ENCODE assay signal across 1 cellular context in the genomic region with DNA sequence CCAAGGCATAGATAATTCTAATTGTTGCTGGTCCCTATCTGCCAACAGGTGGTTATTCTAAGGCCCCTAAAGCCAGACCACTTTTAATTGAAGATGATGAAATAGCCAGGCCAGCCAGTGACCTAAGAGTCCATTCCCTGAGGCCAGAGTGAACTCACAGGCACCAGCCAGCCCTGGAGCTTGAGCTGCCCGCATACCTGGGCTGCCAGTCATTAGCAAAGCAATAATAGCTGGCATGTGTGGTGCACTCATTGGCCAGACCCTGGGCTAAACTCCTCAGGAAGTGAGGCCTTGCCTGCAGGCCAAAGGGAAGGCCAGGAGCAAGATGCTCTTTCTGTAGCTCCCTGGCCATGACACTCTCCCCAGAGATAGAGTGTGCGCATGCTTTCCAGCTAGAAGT.
TF ChIP-seq lines count a peak whose summit lies in the region.

No MANE protein-coding gene starts in this region.

TF ChIP-seq in SK-N-SH, 30 proteins besides CTCF, POLR2A, EP300 and RAD21 (continued from another document):
- TF ChIP-seq, protein P1, sequence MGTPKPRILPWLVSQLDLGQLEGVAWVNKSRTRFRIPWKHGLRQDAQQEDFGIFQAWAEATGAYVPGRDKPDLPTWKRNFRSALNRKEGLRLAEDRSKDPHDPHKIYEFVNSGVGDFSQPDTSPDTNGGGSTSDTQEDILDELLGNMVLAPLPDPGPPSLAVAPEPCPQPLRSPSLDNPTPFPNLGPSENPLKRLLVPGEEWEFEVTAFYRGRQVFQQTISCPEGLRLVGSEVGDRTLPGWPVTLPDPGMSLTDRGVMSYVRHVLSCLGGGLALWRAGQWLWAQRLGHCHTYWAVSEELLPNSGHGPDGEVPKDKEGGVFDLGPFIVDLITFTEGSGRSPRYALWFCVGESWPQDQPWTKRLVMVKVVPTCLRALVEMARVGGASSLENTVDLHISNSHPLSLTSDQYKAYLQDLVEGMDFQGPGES (IDR thresholded peaks at IDR 0.05; ENCODE audit: low read depth, low read length): no peak
- TF ChIP-seq EZH2phosphoT487 (IDR thresholded peaks at IDR 0.05; ENCODE audit: borderline replicate concordance, low read depth): no peak
- TF ChIP-seq SMC3 (IDR thresholded peaks at IDR 0.05; ENCODE audit: low read depth, low read length): no peak
- no peak for TF ChIP-seq FOXM1 (IDR thresholded peaks at IDR 0.05; ENCODE audit: low read depth)
- no peak for TF ChIP-seq RXRA (IDR thresholded peaks at IDR 0.05; ENCODE audit: borderline replicate concordance, low read depth)
- no peak for TF ChIP-seq FOXJ3 (CRISPR knock-in tag; IDR thresholded peaks at IDR 0.05)
- TF ChIP-seq TAF1 (IDR thresholded peaks at IDR 0.05; ENCODE audit: borderline replicate concordance, low read depth, low read length): no peak
- TF ChIP-seq ELF1 (IDR thresholded peaks at IDR 0.05): no peak
- TF ChIP-seq MEF2A (IDR thresholded peaks at IDR 0.05; ENCODE audit: borderline replicate concordance, low read depth): no peak
- no peak for TF ChIP-seq GATA2 (CRISPR knock-in tag; IDR thresholded peaks at IDR 0.05)
- no peak for TF ChIP-seq TEAD4 (IDR thresholded peaks at IDR 0.05; ENCODE audit: borderline replicate concordance, insufficient read depth)
- no peak for TF ChIP-seq YY1 (IDR thresholded peaks at IDR 0.05; ENCODE audit: low read depth)
- TF ChIP-seq, protein P2, sequence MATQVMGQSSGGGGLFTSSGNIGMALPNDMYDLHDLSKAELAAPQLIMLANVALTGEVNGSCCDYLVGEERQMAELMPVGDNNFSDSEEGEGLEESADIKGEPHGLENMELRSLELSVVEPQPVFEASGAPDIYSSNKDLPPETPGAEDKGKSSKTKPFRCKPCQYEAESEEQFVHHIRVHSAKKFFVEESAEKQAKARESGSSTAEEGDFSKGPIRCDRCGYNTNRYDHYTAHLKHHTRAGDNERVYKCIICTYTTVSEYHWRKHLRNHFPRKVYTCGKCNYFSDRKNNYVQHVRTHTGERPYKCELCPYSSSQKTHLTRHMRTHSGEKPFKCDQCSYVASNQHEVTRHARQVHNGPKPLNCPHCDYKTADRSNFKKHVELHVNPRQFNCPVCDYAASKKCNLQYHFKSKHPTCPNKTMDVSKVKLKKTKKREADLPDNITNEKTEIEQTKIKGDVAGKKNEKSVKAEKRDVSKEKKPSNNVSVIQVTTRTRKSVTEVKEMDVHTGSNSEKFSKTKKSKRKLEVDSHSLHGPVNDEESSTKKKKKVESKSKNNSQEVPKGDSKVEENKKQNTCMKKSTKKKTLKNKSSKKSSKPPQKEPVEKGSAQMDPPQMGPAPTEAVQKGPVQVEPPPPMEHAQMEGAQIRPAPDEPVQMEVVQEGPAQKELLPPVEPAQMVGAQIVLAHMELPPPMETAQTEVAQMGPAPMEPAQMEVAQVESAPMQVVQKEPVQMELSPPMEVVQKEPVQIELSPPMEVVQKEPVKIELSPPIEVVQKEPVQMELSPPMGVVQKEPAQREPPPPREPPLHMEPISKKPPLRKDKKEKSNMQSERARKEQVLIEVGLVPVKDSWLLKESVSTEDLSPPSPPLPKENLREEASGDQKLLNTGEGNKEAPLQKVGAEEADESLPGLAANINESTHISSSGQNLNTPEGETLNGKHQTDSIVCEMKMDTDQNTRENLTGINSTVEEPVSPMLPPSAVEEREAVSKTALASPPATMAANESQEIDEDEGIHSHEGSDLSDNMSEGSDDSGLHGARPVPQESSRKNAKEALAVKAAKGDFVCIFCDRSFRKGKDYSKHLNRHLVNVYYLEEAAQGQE (IDR thresholded peaks at IDR 0.05; ENCODE audit: low read depth, low read length): no peak
- TF ChIP-seq, protein P3, sequence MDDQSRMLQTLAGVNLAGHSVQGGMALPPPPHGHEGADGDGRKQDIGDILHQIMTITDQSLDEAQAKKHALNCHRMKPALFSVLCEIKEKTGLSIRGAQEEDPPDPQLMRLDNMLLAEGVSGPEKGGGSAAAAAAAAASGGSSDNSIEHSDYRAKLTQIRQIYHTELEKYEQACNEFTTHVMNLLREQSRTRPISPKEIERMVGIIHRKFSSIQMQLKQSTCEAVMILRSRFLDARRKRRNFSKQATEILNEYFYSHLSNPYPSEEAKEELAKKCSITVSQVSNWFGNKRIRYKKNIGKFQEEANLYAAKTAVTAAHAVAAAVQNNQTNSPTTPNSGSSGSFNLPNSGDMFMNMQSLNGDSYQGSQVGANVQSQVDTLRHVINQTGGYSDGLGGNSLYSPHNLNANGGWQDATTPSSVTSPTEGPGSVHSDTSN (IDR thresholded peaks at IDR 0.05): no peak
